13 cellular contexts compared by ENCODE assay signal in the genomic region with DNA sequence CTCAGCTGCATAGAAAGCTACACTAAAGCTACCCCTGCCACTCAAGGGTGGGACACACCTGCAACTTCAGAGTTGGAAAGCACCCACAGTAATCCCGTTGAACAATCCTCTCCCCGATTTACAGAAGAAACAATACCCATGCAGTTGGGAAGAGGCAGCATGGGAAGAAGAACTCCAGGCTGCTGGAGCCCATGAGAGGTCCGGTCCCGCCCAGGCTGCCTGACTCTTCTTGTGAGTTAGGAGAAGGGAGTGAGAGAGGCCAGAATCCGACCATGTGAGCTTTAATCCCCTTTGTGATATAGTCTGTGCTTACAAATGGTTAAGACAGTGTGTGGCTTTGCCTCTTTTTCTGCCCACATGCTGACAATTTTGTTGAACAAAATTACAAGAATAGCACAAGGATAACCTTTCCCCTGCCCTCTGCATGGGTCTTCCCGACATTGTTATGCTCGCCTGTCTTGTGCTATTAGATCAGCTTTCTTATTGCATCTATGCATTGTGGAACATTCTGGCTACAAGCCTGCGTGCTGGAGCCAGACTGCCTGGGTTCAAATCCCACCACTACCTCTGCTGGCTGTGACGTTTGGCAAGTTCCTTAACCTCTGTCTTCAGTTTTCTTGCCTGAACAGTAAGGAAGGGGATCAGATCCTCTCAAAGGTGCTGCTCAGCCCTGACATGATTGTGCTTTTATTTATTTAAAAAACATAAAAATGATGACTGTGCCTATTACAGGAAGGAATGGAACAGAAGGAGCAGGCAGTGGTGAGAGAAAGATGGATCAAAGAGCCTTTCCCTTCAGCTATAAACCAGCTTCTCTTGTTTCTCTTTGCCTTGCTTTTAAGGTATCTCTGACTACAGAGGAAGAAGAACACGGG. TPM values are rescaled to one million over a fixed set of nuclear protein-coding genes. Genes with fewer than 3 reads are reported as not detected.
DNase-seq lines count a peak whose midpoint lies in the region; ATAC-seq and TF ChIP-seq lines count a peak whose summit lies in the region.
"Had no signal": no experiment of that assay in that cellular context is flagged by ENCODE, and none has a peak within 500 bp of the region (broad histone marks: within the 10 kb centered on the region; RNA-seq: fewer than 3 reads in every experiment).

No MANE protein-coding gene starts in this region.

- 47 to 62% (median 56%) methylated on average over 10 of the region's 10 CpGs for WGBS in adrenal gland, 4 donors
- WGBS in testis, 2 donors = 58 to 63% methylated on average over 10 of the region's 10 CpGs
- 81 to 92% methylated on average over 6 to 10 of the region's 10 CpGs for WGBS in endodermal cell (ENCODE audit: insufficient coverage in 1 of 2, insufficient read length in 1 of 2), 2 experiments

- no peaks in the 10 kb centered on the region for H3K36me3 Mint-ChIP-seq in nephron progenitor cell (ENCODE audit: low read depth)
- no peaks in the 10 kb centered on the region for H3K36me3 Mint-ChIP-seq in endodermal cell (ENCODE audit: low read depth)
- H3K36me3 Mint-ChIP-seq: brain had no signal

- H3K4me1 ChIP-seq in adrenal gland (replicated peaks in 1 of 2) (no peaks in the 10 kb centered on the region), testis (peaks cover 7% of the 10 kb centered on the region), endodermal cell (ENCODE audit: control insufficient read depth, insufficient read depth, low read length) (peaks cover 5% of the 10 kb centered on the region)

- H3K27ac ChIP-seq in adrenal gland (peak overlapping the region in 3 of 5 donors; percentile 39 to 84 (median 74)), testis (peak overlapping the region; percentile 75 to 90), endodermal cell (ENCODE audit: low read depth, low read length) (no peak overlapping the region)

- H3K27ac Mint-ChIP-seq in nephron progenitor cell (peak overlapping the region; percentile 53), endodermal cell (no peak overlapping the region)
- H3K27ac Mint-ChIP-seq in stimulated activated naive CD8-positive, alpha-beta T cell treated with anti-CD3 and anti-CD28 coated beads, Interleukin-15, amount 100 ng/mL, for 72 hours = peak overlapping the region in 1 of 2 donors; percentile 27

- H3K9me3 ChIP-seq in adrenal gland (replicated peaks in 1 of 3) (no peaks in the 10 kb centered on the region), testis (no peaks in the 10 kb centered on the region), endodermal cell (ENCODE audit: control insufficient read depth, low read length) (no peaks in the 10 kb centered on the region)

- no peak overlapping the region for H3K4me3 Mint-ChIP-seq in nephron progenitor cell
- no peak overlapping the region for H3K4me3 Mint-ChIP-seq in stimulated activated naive CD8-positive, alpha-beta T cell treated with anti-CD3 and anti-CD28 coated beads, Interleukin-15, amount 100 ng/mL, for 72 hours
- H3K4me3 Mint-ChIP-seq in endodermal cell = no peak overlapping the region
- H3K4me3 Mint-ChIP-seq: brain had no signal

- no peak for TF ChIP-seq CTCF in adrenal gland (IDR thresholded peaks at IDR 0.05)
- no peak for TF ChIP-seq CTCF in nephron progenitor cell (IDR thresholded peaks at IDR 0.05)
- no peak for TF ChIP-seq CTCF in testis (IDR thresholded peaks at IDR 0.05)
- no peak for TF ChIP-seq CTCF in endodermal cell (conservative IDR thresholded peaks at IDR 0.05)

- peaks cover 30% of the 10 kb centered on the region for H3K4me1 Mint-ChIP-seq in nephron progenitor cell
- no peaks in the 10 kb centered on the region for H3K4me1 Mint-ChIP-seq in stimulated activated naive CD8-positive, alpha-beta T cell treated with anti-CD3 and anti-CD28 coated beads, Interleukin-15, amount 100 ng/mL, for 72 hours
- peaks cover 6% of the 10 kb centered on the region for H3K4me1 Mint-ChIP-seq in endodermal cell

- TF ChIP-seq POLR2A in adrenal gland (IDR thresholded peaks at IDR 0.05) (no peak), testis (IDR thresholded peaks at IDR 0.05) (no peak)

- H3K27me3 ChIP-seq in adrenal gland = no peaks in the 10 kb centered on the region
- no peaks in the 10 kb centered on the region for H3K27me3 ChIP-seq in testis
- no peaks in the 10 kb centered on the region for H3K27me3 ChIP-seq in endodermal cell (ENCODE audit: control insufficient read depth, insufficient read depth, low read length, poor library complexity, severe bottlenecking)

- H3K9ac ChIP-seq in endodermal cell (ENCODE audit: extremely low read depth, low read length, poor library complexity, severe bottlenecking) = no peak overlapping the region

- H3K36me3 ChIP-seq in adrenal gland (replicated peaks in 1 of 2) = no peaks in the 10 kb centered on the region
- H3K36me3 ChIP-seq in testis (ENCODE audit: low read depth, missing control alignments) = no peaks in the 10 kb centered on the region
- no peaks in the 10 kb centered on the region for H3K36me3 ChIP-seq in endodermal cell (ENCODE audit: control insufficient read depth, insufficient read depth, low read length)

- H3K4me3 ChIP-seq in adrenal gland (no peak overlapping the region), testis (no peak overlapping the region), endodermal cell (ENCODE audit: low read length) (no peak overlapping the region)

- no peaks in the 10 kb centered on the region for H3K27me3 Mint-ChIP-seq in nephron progenitor cell (ENCODE audit: low read depth, poor library complexity)
- H3K27me3 Mint-ChIP-seq in stimulated activated naive CD8-positive, alpha-beta T cell treated with anti-CD3 and anti-CD28 coated beads, Interleukin-15, amount 100 ng/mL, for 72 hours = no peaks in the 10 kb centered on the region
- H3K27me3 Mint-ChIP-seq in endodermal cell (ENCODE audit: insufficient read depth) = peaks cover under 1% of the 10 kb centered on the region
- H3K27me3 Mint-ChIP-seq: brain had no signal

- no peak for ATAC-seq in stimulated activated naive CD8-positive, alpha-beta T cell treated with anti-CD3 and anti-CD28 coated beads, Interleukin-15, amount 100 ng/mL, for 72 hours
- ATAC-seq in GM18498 (IDR thresholded peaks at IDR 0.05; ENCODE audit: unreplicated experiment) = no peak

- DNase-seq in adrenal gland (no peak), dermis blood vessel endothelial cell (peak; percentile 29), nephron progenitor cell (no peak), testis (peak; percentile 37), NCI-H524 treated with DMSO at 0.1 percent for 48 hours (lab: John Stamatoyannopoulos, UW) (no peak), endodermal cell (no peak)
- DNase-seq in stimulated activated naive CD8-positive, alpha-beta T cell treated with anti-CD3 and anti-CD28 coated beads, Interleukin-15, amount 100 ng/mL, for 72 hours = no peak
- DNase-seq: activated CD4-positive, CD25-positive, alpha-beta regulatory T cell; DMS79 treated with DMSO at 0.1 percent for 48 hours; NCI-H2081; NCI-H69 had no signal

- intact Hi-C loops in adrenal gland (cut with DNase I) (no loop called here), testis (cut with DNase I; ENCODE audit: low total_unique reads) (no loop called here)

- H3K9me3 Mint-ChIP-seq in nephron progenitor cell (no peaks in the 10 kb centered on the region), endodermal cell (no peaks in the 10 kb centered on the region)
- H3K9me3 Mint-ChIP-seq in stimulated activated naive CD8-positive, alpha-beta T cell treated with anti-CD3 and anti-CD28 coated beads, Interleukin-15, amount 100 ng/mL, for 72 hours = no peaks in the 10 kb centered on the region
- H3K9me3 Mint-ChIP-seq: brain had no signal

RNA-seq across cellular contexts. Expression of a gene that starts 56.0 kb away (rescaled TPM):
- total RNA-seq in adrenal gland = 10 to 100 TPM; 12.1 to 23.2 (median 17.2) TPM
- 10 to 100 TPM; 17.6 to 33.2 (median 21.0) TPM for polyA plus RNA-seq in adrenal gland
- 20.3 and 20.6 TPM in 2 replicates for total RNA-seq in dermis blood vessel endothelial cell
- total RNA-seq in testis = 10 to 100 TPM; 14.5 to 15.8 TPM
- 32.9 TPM for polyA plus RNA-seq in testis (ENCODE audit: insufficient read depth, low read depth, low replicate concordance)
- total RNA-seq in endodermal cell = 10 to 100 TPM; 11.1 to 16.1 TPM
- polyA plus RNA-seq in endodermal cell (2013, experiment 1 of 2) = 26.7 TPM
- 22.1 TPM for polyA plus RNA-seq in endodermal cell (2013, experiment 2 of 2)

Comparison
In these comparisons a context has a peak if more than half of its experiments do, and no peak if none do; other contexts are left out.
1. DNase-seq: peak in dermis blood vessel endothelial cell (single experiment) and testis (single experiment); none in adrenal gland (0 of 7), nephron progenitor cell (single experiment), stimulated activated naive CD8-positive, alpha-beta T cell treated with anti-CD3 and anti-CD28 coated beads, Interleukin-15, amount 100 ng/mL, for 72 hours (0 of 2), NCI-H524 treated with DMSO at 0.1 percent for 48 hours (single experiment) and endodermal cell (single experiment).